28 cellular contexts compared by ENCODE assay signal in the genomic region with DNA sequence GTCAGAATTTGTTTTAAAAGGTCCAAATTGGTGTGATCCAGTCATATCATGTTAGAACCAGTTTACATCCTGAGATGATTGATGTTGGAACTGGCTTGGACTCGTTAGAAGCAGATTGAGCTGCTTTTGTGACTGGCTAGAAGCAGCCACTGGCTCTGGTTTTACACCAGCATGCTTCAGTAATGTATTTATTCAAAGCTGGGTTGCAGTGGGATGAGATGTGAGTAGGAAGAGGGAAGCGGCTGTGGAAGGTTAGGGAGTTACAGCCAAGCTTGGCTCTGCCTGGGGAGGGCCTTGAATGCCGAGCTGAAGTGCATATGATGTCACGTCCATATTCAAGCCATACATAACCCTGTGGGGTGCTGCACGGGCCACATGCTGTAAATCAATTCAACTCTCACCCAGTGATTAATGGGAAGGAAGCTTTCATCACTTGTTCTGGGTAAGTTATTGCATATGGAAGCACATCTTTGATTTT.
DNase-seq lines count a peak whose midpoint lies in the region; ATAC-seq, FAIRE-seq and TF ChIP-seq lines count a peak whose summit lies in the region.
"Had no signal": no experiment of that assay in that cellular context is flagged by ENCODE, and none has a peak within 500 bp of the region (broad histone marks: within the 10 kb centered on the region; RNA-seq: fewer than 3 reads in every experiment).

No MANE protein-coding gene starts in this region.

- POLR2A ChIA-PET in CD4-positive, alpha-beta T cell (lab: Charles Lee) = no interaction called here

- ATAC-seq in heart left ventricle = no peak
- ATAC-seq in CD4-positive, alpha-beta T cell (ENCODE audit: poor library complexity) = no peak
- ATAC-seq: activated CD8-positive, alpha-beta T cell treated with anti-CD3 and anti-CD28 coated beads, Interleukin-2, amount 10 ng/mL, durations not matched to agents 7 days and 5 days; activated T-cell treated with anti-CD3 and anti-CD28 coated beads, Interleukin-2, amount 50 U/mL, for 72 hours; body of pancreas; naive thymus-derived CD4-positive, alpha-beta T cell; psoas muscle; T-helper 17 cell had no signal

- FAIRE-seq in urothelium cell line (lab: Jason Lieb, UNC) = peak; percentile 89
- FAIRE-seq: small intestine had no signal

- H3K4me1 ChIP-seq in heart left ventricle = peaks cover 0 to 19% (median 0%) of the 10 kb centered on the region in 12 donors
- H3K4me1 ChIP-seq: body of pancreas, psoas muscle, testis had no signal

- H3K4me3 ChIP-seq in fibroblast of the aortic adventitia (ENCODE audit: low read depth, low read length) = no peak overlapping the region
- no peak overlapping the region for H3K4me3 ChIP-seq in heart left ventricle
- H3K4me3 ChIP-seq: body of pancreas, psoas muscle, testis had no signal

- H3K36me3 ChIP-seq in heart left ventricle = no peaks in the 10 kb centered on the region
- H3K36me3 ChIP-seq: WERI-Rb-1 had no signal

- no peak for TF ChIP-seq POLR2A in heart left ventricle (IDR thresholded peaks at IDR 0.05)

- H3K9me3 ChIP-seq in heart left ventricle = no peaks in the 10 kb centered on the region
- H3K9me3 ChIP-seq in CD4-positive, alpha-beta T cell (ENCODE audit: control insufficient read depth, low read length) = no peaks in the 10 kb centered on the region
- H3K9me3 ChIP-seq: body of pancreas, psoas muscle, testis had no signal

- peak; percentile 9 for DNase-seq in NCI-H146 (lab: John Stamatoyannopoulos, UW)
- no peak for DNase-seq in NCI-H146 treated with DMSO at 0.1 percent for 48 hours (lab: John Stamatoyannopoulos, UW; ENCODE audit: unreplicated experiment)
- DNase-seq in SW480 (ENCODE audit: low spot score) = peak; percentile 35
- DNase-seq in fibroblast of the aortic adventitia (ENCODE audit: low read depth) = peak; percentile 23
- DNase-seq in urothelium cell line (ENCODE audit: low spot score) = no peak
- no peak for DNase-seq in activated gamma-delta T cell treated with Interleukin-2 at 50 U/mL for 16 hours
- no peak for DNase-seq in heart left ventricle
- DNase-seq in CD4-positive, alpha-beta T cell = no peak
- DNase-seq: 8988T; activated CD8-positive, alpha-beta T cell treated with anti-CD3 and anti-CD28 coated beads, Interleukin-2, amount 10 ng/mL, durations not matched to agents 7 days and 5 days; activated T-cell treated with anti-CD3 and anti-CD28 coated beads, Interleukin-2, amount 50 U/mL, for 72 hours; body of pancreas; C1 segment of cervical spinal cord; cortex of kidney; DND-41; glutamatergic neuron; naive thymus-derived CD4-positive, alpha-beta T cell; NCI-H1930; NCI-H510A treated with DMSO at 0.1 percent for 48 hours; psoas muscle; Right ventricle myocardium superior; stimulated activated CD4-positive, alpha-beta T cell treated with anti-CD3 and anti-CD28 coated beads, Interleukin-4, amount 100 ng/mL, for 4 hours; T-helper 17 cell; testis; WERI-Rb-1 had no signal

- no peaks in the 10 kb centered on the region for H3K9me3 Mint-ChIP-seq in CD4-positive, alpha-beta T cell
- H3K9me3 Mint-ChIP-seq: activated T-cell treated with anti-CD3 and anti-CD28 coated beads, Interleukin-2, amount 50 U/mL, for 72 hours; naive thymus-derived CD4-positive, alpha-beta T cell had no signal

- WGBS in heart left ventricle, 4 donors = 72 to 82% (median 76%) methylated on average over 5 of the region's 5 CpGs

- CTCF ChIA-PET in CD4-positive, alpha-beta T cell (lab: Charles Lee) = no interaction called here

- no peaks in the 10 kb centered on the region for H3K36me3 Mint-ChIP-seq in CD4-positive, alpha-beta T cell (ENCODE audit: low read depth)
- H3K36me3 Mint-ChIP-seq: activated naive CD8-positive, alpha-beta T cell; naive thymus-derived CD4-positive, alpha-beta T cell had no signal

- H3K27me3 Mint-ChIP-seq in CD4-positive, alpha-beta T cell = no peaks in the 10 kb centered on the region
- H3K27me3 Mint-ChIP-seq: activated naive CD8-positive, alpha-beta T cell had no signal

- H3K4me1 Mint-ChIP-seq in CD4-positive, alpha-beta T cell (ENCODE audit: low read depth) = no peaks in the 10 kb centered on the region

- H3K27ac Mint-ChIP-seq in CD4-positive, alpha-beta T cell = no peak overlapping the region
- H3K27ac Mint-ChIP-seq: activated CD8-positive, alpha-beta T cell treated with anti-CD3 and anti-CD28 coated beads, Interleukin-2, amount 10 ng/mL, durations not matched to agents 7 days and 5 days; activated naive CD8-positive, alpha-beta T cell; activated T-cell treated with anti-CD3 and anti-CD28 coated beads, Interleukin-2, amount 50 U/mL, for 72 hours; naive thymus-derived CD4-positive, alpha-beta T cell; T-helper 17 cell had no signal

- H3K4me3 Mint-ChIP-seq in CD4-positive, alpha-beta T cell = no peak overlapping the region
- H3K4me3 Mint-ChIP-seq: activated CD8-positive, alpha-beta T cell treated with anti-CD3 and anti-CD28 coated beads, Interleukin-2, amount 10 ng/mL, durations not matched to agents 7 days and 5 days; activated naive CD8-positive, alpha-beta T cell; activated T-cell treated with anti-CD3 and anti-CD28 coated beads, Interleukin-2, amount 50 U/mL, for 72 hours; naive thymus-derived CD4-positive, alpha-beta T cell; T-helper 17 cell had no signal

- no peak overlapping the region for H3K27ac ChIP-seq in heart left ventricle
- H3K27ac ChIP-seq in CD4-positive, alpha-beta T cell (ENCODE audit: low read depth, low read length) = no peak overlapping the region
- H3K27ac ChIP-seq: body of pancreas, epithelial cell of prostate, psoas muscle, testis, WERI-Rb-1 had no signal

- TF ChIP-seq CTCF in fibroblast of the aortic adventitia (IDR thresholded peaks at IDR 0.05; ENCODE audit: insufficient read depth, low read length) (no peak), heart left ventricle (IDR thresholded peaks at IDR 0.05) (no peak)
- no peak for TF ChIP-seq CTCF in CD4-positive, alpha-beta T cell (IDR thresholded peaks at IDR 0.05)

- intact Hi-C loops in heart left ventricle (cut with DNase I) = no loop called here
- intact Hi-C loops in CD4-positive, alpha-beta T cell (cut with DNase I, micrococcal nuclease) = no loop called here

- no peaks in the 10 kb centered on the region for H3K27me3 ChIP-seq in heart left ventricle
- no peaks in the 10 kb centered on the region for H3K27me3 ChIP-seq in CD4-positive, alpha-beta T cell (ENCODE audit: control insufficient read depth, insufficient read depth, low read length)
- H3K27me3 ChIP-seq: body of pancreas, testis had no signal

Comparison
In these comparisons a context has a peak if more than half of its experiments do, and no peak if none do; other contexts are left out.
1. DNase-seq: peak in NCI-H146 (single experiment), SW480 (single experiment) and fibroblast of the aortic adventitia (single experiment); none in NCI-H146 treated with DMSO at 0.1 percent for 48 hours (single experiment), urothelium cell line (single experiment), activated gamma-delta T cell treated with Interleukin-2 at 50 U/mL for 16 hours (single experiment), heart left ventricle (0 of 5) and CD4-positive, alpha-beta T cell (0 of 10).